1 cellular context compared by ENCODE assay signal in the genomic region with DNA sequence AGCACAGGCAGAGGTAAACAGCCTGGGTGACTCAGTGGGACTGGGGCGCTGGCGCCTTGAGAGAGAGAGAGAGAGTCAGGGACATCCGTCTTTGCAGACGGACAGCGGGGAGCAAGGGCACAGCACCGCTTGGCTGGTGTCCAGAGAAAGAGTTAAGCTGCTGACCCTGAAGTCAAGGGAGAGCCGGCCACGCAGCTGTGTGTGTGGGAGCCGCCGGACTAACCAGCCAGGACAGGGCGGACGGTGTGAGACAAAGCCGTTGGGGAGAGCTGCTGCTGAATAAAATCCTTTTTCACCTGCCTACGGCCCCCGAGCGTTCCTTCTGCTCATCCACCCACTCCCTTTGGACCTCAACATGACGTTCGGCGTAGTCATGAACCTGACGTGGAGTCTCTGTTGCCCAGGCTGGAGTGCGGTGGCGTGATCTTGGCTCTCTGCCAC.
TF ChIP-seq lines count a peak whose summit lies in the region.

No MANE protein-coding gene starts in this region.

TF ChIP-seq in K562, 482 proteins besides CTCF, POLR2A, EP300 and RAD21 (continued from another document and continues in another):
- TF ChIP-seq, protein P1, sequence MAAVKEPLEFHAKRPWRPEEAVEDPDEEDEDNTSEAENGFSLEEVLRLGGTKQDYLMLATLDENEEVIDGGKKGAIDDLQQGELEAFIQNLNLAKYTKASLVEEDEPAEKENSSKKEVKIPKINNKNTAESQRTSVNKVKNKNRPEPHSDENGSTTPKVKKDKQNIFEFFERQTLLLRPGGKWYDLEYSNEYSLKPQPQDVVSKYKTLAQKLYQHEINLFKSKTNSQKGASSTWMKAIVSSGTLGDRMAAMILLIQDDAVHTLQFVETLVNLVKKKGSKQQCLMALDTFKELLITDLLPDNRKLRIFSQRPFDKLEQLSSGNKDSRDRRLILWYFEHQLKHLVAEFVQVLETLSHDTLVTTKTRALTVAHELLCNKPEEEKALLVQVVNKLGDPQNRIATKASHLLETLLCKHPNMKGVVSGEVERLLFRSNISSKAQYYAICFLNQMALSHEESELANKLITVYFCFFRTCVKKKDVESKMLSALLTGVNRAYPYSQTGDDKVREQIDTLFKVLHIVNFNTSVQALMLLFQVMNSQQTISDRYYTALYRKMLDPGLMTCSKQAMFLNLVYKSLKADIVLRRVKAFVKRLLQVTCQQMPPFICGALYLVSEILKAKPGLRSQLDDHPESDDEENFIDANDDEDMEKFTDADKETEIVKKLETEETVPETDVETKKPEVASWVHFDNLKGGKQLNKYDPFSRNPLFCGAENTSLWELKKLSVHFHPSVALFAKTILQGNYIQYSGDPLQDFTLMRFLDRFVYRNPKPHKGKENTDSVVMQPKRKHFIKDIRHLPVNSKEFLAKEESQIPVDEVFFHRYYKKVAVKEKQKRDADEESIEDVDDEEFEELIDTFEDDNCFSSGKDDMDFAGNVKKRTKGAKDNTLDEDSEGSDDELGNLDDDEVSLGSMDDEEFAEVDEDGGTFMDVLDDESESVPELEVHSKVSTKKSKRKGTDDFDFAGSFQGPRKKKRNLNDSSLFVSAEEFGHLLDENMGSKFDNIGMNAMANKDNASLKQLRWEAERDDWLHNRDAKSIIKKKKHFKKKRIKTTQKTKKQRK (IDR thresholded peaks at IDR 0.05; ENCODE audit: borderline replicate concordance, low read depth, low read length): no peak
- TF ChIP-seq MTA3 (IDR thresholded peaks at IDR 0.05; ENCODE audit: borderline replicate concordance): peak; percentile 65; the same call in 1 of the 2 replicates
- no peak for TF ChIP-seq ARID2 (IDR thresholded peaks at IDR 0.05)
- TF ChIP-seq, protein P2, sequence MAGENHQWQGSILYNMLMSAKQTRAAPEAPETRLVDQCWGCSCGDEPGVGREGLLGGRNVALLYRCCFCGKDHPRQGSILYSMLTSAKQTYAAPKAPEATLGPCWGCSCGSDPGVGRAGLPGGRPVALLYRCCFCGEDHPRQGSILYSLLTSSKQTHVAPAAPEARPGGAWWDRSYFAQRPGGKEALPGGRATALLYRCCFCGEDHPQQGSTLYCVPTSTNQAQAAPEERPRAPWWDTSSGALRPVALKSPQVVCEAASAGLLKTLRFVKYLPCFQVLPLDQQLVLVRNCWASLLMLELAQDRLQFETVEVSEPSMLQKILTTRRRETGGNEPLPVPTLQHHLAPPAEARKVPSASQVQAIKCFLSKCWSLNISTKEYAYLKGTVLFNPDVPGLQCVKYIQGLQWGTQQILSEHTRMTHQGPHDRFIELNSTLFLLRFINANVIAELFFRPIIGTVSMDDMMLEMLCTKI (IDR thresholded peaks at IDR 0.05; ENCODE audit: partially characterized antibody): no peak
- no peak for TF ChIP-seq NFRKB (IDR thresholded peaks at IDR 0.05; ENCODE audit: low read depth)
- TF ChIP-seq JUND (IDR thresholded peaks at IDR 0.05; ENCODE audit: borderline replicate concordance, low read depth, low read length): no peak; the same call in 1 of the 2 replicates
- TF ChIP-seq JUND (tag; IDR thresholded peaks at IDR 0.05; ENCODE audit: borderline replicate concordance, low read depth, low read length): no peak; the same call in 2 of the 3 replicates
- TF ChIP-seq EZH2 (IDR thresholded peaks at IDR 0.05; ENCODE audit: borderline replicate concordance, low read depth, low read length): no peak
- TF ChIP-seq ZNF551 (CRISPR knock-in tag; IDR thresholded peaks at IDR 0.05): no peak
- TF ChIP-seq, protein P3, sequence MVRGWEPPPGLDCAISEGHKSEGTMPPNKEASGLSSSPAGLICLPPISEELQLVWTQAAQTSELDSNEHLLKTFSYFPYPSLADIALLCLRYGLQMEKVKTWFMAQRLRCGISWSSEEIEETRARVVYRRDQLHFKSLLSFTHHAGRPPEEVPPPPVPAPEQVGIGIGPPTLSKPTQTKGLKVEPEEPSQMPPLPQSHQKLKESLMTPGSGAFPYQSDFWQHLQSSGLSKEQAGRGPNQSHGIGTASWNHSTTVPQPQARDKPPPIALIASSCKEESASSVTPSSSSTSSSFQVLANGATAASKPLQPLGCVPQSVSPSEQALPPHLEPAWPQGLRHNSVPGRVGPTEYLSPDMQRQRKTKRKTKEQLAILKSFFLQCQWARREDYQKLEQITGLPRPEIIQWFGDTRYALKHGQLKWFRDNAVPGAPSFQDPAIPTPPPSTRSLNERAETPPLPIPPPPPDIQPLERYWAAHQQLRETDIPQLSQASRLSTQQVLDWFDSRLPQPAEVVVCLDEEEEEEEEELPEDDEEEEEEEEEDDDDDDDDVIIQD (CRISPR knock-in tag; IDR thresholded peaks at IDR 0.05): no peak
- TF ChIP-seq NFATC3 (IDR thresholded peaks at IDR 0.05): no peak
- TF ChIP-seq TOE1 (IDR thresholded peaks at IDR 0.05; ENCODE audit: borderline replicate concordance): 0 out of 2 replicates have a peak, but pooled peaks have one; percentile 25
- no peak for TF ChIP-seq TOE1 (CRISPR knock-in tag; IDR thresholded peaks at IDR 0.05; ENCODE audit: borderline replicate concordance, low read depth)
- no peak for TF ChIP-seq SMARCA4 (IDR thresholded peaks at IDR 0.05)
- peak; percentile 59; the same call in 1 of the 2 replicates for TF ChIP-seq ZNF165 (CRISPR knock-in tag; IDR thresholded peaks at IDR 0.05; ENCODE audit: borderline replicate concordance)
- TF ChIP-seq ELF4 (CRISPR knock-in tag; IDR thresholded peaks at IDR 0.05): no peak
- TF ChIP-seq HOXB6 (CRISPR knock-in tag; IDR thresholded peaks at IDR 0.05; ENCODE audit: borderline replicate concordance): no peak
- peak; percentile 64 for TF ChIP-seq CXXC5 (CRISPR knock-in tag; IDR thresholded peaks at IDR 0.05)
- no peak for TF ChIP-seq HLTF (IDR thresholded peaks at IDR 0.05)
- TF ChIP-seq ZFX (CRISPR knock-in tag; IDR thresholded peaks at IDR 0.05): no peak
- TF ChIP-seq, protein P4, sequence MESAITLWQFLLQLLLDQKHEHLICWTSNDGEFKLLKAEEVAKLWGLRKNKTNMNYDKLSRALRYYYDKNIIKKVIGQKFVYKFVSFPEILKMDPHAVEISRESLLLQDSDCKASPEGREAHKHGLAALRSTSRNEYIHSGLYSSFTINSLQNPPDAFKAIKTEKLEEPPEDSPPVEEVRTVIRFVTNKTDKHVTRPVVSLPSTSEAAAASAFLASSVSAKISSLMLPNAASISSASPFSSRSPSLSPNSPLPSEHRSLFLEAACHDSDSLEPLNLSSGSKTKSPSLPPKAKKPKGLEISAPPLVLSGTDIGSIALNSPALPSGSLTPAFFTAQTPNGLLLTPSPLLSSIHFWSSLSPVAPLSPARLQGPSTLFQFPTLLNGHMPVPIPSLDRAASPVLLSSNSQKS (CRISPR knock-in tag; IDR thresholded peaks at IDR 0.05): no peak
- no peak for TF ChIP-seq SNIP1 (IDR thresholded peaks at IDR 0.05; ENCODE audit: low read depth)
- TF ChIP-seq, protein P5, sequence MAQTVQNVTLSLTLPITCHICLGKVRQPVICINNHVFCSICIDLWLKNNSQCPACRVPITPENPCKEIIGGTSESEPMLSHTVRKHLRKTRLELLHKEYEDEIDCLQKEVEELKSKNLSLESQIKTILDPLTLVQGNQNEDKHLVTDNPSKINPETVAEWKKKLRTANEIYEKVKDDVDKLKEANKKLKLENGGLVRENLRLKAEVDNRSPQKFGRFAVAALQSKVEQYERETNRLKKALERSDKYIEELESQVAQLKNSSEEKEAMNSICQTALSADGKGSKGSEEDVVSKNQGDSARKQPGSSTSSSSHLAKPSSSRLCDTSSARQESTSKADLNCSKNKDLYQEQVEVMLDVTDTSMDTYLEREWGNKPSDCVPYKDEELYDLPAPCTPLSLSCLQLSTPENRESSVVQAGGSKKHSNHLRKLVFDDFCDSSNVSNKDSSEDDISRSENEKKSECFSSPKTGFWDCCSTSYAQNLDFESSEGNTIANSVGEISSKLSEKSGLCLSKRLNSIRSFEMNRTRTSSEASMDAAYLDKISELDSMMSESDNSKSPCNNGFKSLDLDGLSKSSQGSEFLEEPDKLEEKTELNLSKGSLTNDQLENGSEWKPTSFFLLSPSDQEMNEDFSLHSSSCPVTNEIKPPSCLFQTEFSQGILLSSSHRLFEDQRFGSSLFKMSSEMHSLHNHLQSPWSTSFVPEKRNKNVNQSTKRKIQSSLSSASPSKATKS (CRISPR knock-in tag; IDR thresholded peaks at IDR 0.05): no peak
- TF ChIP-seq HDAC3 (IDR thresholded peaks at IDR 0.05; ENCODE audit: borderline replicate concordance, partially characterized antibody): no peak
- TF ChIP-seq MCM7 (IDR thresholded peaks at IDR 0.05): no peak
- no peak for TF ChIP-seq WHSC1 (IDR thresholded peaks at IDR 0.05; ENCODE audit: low read length)
- no peak; a peak in 1 of 4 replicates for TF ChIP-seq MAZ (CRISPR knock-in tag; conservative IDR thresholded peaks at IDR 0.05 in 1 of 2, IDR thresholded peaks at IDR 0.05 in 1 of 2)
- TF ChIP-seq, protein P6, sequence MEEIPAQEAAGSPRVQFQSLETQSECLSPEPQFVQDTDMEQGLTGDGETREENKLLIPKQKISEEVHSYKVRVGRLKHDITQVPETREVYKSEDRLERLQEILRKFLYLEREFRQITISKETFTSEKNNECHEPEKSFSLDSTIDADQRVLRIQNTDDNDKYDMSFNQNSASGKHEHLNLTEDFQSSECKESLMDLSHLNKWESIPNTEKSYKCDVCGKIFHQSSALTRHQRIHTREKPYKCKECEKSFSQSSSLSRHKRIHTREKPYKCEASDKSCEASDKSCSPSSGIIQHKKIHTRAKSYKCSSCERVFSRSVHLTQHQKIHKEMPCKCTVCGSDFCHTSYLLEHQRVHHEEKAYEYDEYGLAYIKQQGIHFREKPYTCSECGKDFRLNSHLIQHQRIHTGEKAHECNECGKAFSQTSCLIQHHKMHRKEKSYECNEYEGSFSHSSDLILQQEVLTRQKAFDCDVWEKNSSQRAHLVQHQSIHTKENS (CRISPR knock-in tag; IDR thresholded peaks at IDR 0.05): no peak
- no peak for TF ChIP-seq MXI1 (IDR thresholded peaks at IDR 0.05; ENCODE audit: low read depth, low read length)
- TF ChIP-seq KLF1 (tag; IDR thresholded peaks at IDR 0.05): peak; percentile 28; the same call in 1 of the 2 replicates
- TF ChIP-seq, protein P7, sequence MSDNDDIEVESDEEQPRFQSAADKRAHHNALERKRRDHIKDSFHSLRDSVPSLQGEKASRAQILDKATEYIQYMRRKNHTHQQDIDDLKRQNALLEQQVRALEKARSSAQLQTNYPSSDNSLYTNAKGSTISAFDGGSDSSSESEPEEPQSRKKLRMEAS (CRISPR knock-in tag; IDR thresholded peaks at IDR 0.05): no peak
- TF ChIP-seq SIRT6 (IDR thresholded peaks at IDR 0.05; ENCODE audit: low read depth, low read length): no peak
- TF ChIP-seq, protein P8, sequence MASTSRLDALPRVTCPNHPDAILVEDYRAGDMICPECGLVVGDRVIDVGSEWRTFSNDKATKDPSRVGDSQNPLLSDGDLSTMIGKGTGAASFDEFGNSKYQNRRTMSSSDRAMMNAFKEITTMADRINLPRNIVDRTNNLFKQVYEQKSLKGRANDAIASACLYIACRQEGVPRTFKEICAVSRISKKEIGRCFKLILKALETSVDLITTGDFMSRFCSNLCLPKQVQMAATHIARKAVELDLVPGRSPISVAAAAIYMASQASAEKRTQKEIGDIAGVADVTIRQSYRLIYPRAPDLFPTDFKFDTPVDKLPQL (IDR thresholded peaks at IDR 0.05; ENCODE audit: extremely low read depth, insufficient read length): no peak
- TF ChIP-seq MEF2A (IDR thresholded peaks at IDR 0.05; ENCODE audit: control insufficient read depth, low read depth, low read length): no peak
- peak; percentile 47; the same call in 1 of the 2 replicates for TF ChIP-seq ARID1B (IDR thresholded peaks at IDR 0.05)
- no peak for TF ChIP-seq NR2C2 (CRISPR knock-in tag; IDR thresholded peaks at IDR 0.05)
- TF ChIP-seq NR2C2 (tag; IDR thresholded peaks at IDR 0.05): 0 out of 2 replicates have a peak, but pooled peaks have one; percentile 44
- no peak for TF ChIP-seq ZNF766 (CRISPR knock-in tag; conservative IDR thresholded peaks at IDR 0.05)
- TF ChIP-seq MYNN (IDR thresholded peaks at IDR 0.05): no peak
- TF ChIP-seq MYNN (CRISPR knock-in tag; IDR thresholded peaks at IDR 0.05): no peak
- TF ChIP-seq JUN (IDR thresholded peaks at IDR 0.05; ENCODE audit: borderline replicate concordance, low read depth, low read length): no peak
- no peak for TF ChIP-seq JUN (CRISPR knock-in tag; IDR thresholded peaks at IDR 0.05; ENCODE audit: borderline replicate concordance)
- no peak for TF ChIP-seq ZNF77 (CRISPR knock-in tag; IDR thresholded peaks at IDR 0.05)
- TF ChIP-seq, protein P9, sequence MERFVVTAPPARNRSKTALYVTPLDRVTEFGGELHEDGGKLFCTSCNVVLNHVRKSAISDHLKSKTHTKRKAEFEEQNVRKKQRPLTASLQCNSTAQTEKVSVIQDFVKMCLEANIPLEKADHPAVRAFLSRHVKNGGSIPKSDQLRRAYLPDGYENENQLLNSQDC (CRISPR knock-in tag; IDR thresholded peaks at IDR 0.05): no peak
- no peak for TF ChIP-seq SREBF2 (CRISPR knock-in tag; IDR thresholded peaks at IDR 0.05)
- no peak for TF ChIP-seq ARHGAP35 (IDR thresholded peaks at IDR 0.05; ENCODE audit: partially characterized antibody)
- peak; percentile 30; the same call in 1 of the 2 replicates for TF ChIP-seq SOX6 (IDR thresholded peaks at IDR 0.05)
- TF ChIP-seq, protein P10, sequence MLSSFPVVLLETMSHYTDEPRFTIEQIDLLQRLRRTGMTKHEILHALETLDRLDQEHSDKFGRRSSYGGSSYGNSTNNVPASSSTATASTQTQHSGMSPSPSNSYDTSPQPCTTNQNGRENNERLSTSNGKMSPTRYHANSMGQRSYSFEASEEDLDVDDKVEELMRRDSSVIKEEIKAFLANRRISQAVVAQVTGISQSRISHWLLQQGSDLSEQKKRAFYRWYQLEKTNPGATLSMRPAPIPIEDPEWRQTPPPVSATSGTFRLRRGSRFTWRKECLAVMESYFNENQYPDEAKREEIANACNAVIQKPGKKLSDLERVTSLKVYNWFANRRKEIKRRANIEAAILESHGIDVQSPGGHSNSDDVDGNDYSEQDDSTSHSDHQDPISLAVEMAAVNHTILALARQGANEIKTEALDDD (IDR thresholded peaks at IDR 0.05): peak; percentile 46
- TF ChIP-seq RBM39 (optimal IDR thresholded peaks at IDR 0.05; ENCODE audit: low read depth, low read length): no peak
- peak; percentile 62 for TF ChIP-seq CBFA2T3 (IDR thresholded peaks at IDR 0.05)
- TF ChIP-seq, protein P11, sequence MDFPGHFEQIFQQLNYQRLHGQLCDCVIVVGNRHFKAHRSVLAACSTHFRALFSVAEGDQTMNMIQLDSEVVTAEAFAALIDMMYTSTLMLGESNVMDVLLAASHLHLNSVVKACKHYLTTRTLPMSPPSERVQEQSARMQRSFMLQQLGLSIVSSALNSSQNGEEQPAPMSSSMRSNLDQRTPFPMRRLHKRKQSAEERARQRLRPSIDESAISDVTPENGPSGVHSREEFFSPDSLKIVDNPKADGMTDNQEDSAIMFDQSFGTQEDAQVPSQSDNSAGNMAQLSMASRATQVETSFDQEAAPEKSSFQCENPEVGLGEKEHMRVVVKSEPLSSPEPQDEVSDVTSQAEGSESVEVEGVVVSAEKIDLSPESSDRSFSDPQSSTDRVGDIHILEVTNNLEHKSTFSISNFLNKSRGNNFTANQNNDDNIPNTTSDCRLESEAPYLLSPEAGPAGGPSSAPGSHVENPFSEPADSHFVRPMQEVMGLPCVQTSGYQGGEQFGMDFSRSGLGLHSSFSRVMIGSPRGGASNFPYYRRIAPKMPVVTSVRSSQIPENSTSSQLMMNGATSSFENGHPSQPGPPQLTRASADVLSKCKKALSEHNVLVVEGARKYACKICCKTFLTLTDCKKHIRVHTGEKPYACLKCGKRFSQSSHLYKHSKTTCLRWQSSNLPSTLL (IDR thresholded peaks at IDR 0.05): no peak
- no peak for TF ChIP-seq KDM5B (IDR thresholded peaks at IDR 0.05; ENCODE audit: insufficient replicate concordance, low read depth, low read length)
- TF ChIP-seq RFX1 (IDR thresholded peaks at IDR 0.05): no peak
- no peak for TF ChIP-seq MYC (IDR thresholded peaks at IDR 0.05; ENCODE audit: low read depth, low read length)
- TF ChIP-seq MYC (CRISPR knock-in tag; IDR thresholded peaks at IDR 0.05; ENCODE audit: borderline replicate concordance, low read depth): no peak
- TF ChIP-seq ZC3H4 (CRISPR knock-in tag; IDR thresholded peaks at IDR 0.05; ENCODE audit: borderline replicate concordance): no peak
- TF ChIP-seq NELFE (IDR thresholded peaks at IDR 0.05; ENCODE audit: insufficient read depth, insufficient read length): no peak
